In genomic region chr5:52709171-52709925, GRCh38 we compare ENCODE assay signal across 8 cellular contexts.
DNase-seq lines count a peak whose midpoint lies in the region; ATAC-seq and FAIRE-seq lines count a peak whose summit lies in the region.

No MANE protein-coding gene starts in this region.

- FAIRE-seq in GM19239 (lab: Jason Lieb, UNC): peak; percentile 74

- H3K4me1 ChIP-seq in rectal smooth muscle tissue (ENCODE audit: control insufficient read depth, insufficient read depth, low read length): no peaks in the 10 kb centered on the region

- peak; percentile 61 for ATAC-seq in HG03045 (IDR thresholded peaks at IDR 0.05; ENCODE audit: unreplicated experiment)

- H3K36me3 ChIP-seq in rectal smooth muscle tissue (ENCODE audit: control insufficient read depth, insufficient read depth, low read length): no peaks in the 10 kb centered on the region
- H3K36me3 ChIP-seq in H7 (replicated peaks; ENCODE audit: control insufficient read depth, insufficient read depth, low read length): no peaks in the 10 kb centered on the region

- H3K9ac ChIP-seq in rectal smooth muscle tissue (ENCODE audit: low read length): no peak overlapping the region

- H3K27ac ChIP-seq in rectal smooth muscle tissue (ENCODE audit: low read depth, low read length): peak overlapping the region; percentile 8

- H3K4me3 ChIP-seq in rectal smooth muscle tissue (ENCODE audit: low read length): no peak overlapping the region
- H3K4me3 ChIP-seq in H7 (ENCODE audit: insufficient read depth, low read depth, low read length): no peak overlapping the region

- no peak for DNase-seq in GM19239 (ENCODE audit: insufficient read length, low spot score)
- peak; percentile 9 for DNase-seq in activated gamma-delta T cell treated with anti-CD3 and anti-CD28 coated beads, Interleukin-2, amount 50 U/mL, for 16 hours (ENCODE audit: low read depth)
- no peak for DNase-seq in H7
- no peak for DNase-seq in NCI-H345 (lab: John Stamatoyannopoulos, UW)
- no peak for DNase-seq in UCSD-AML1 (lab: John Stamatoyannopoulos, UW; ENCODE audit: unreplicated experiment)
- no peak for DNase-seq in stimulated activated CD4-positive, alpha-beta T cell treated with anti-CD3 and anti-CD28 coated beads, Interleukin-2, amount 100 ng/mL, for 24 hours

- H3K27me3 ChIP-seq in rectal smooth muscle tissue (ENCODE audit: control insufficient read depth, insufficient read depth, low read length) (no peaks in the 10 kb centered on the region), H7 (ENCODE audit: control insufficient read depth, insufficient read depth, low read length) (no peaks in the 10 kb centered on the region)
